ENCODE assay signal across 18 cellular contexts in genomic region chr22:45802074-45802473, GRCh38.
"Had no signal": no experiment of that assay in that cellular context is flagged by ENCODE, and none has a peak within 500 bp of the region (broad histone marks: within the 10 kb centered on the region; RNA-seq: fewer than 3 reads in every experiment).

No MANE protein-coding gene starts in this region.

- H3K27ac ChIP-seq: RWPE1 had no signal

- DNase-seq: IMR-90, Karpas-422, KG1, MG63, NCI-H1092, NCI-H1105 treated with DMSO at 0.1 percent for 48 hours, NCI-H1417 treated with DMSO at 0.1 percent for 48 hours, NCI-H146, NCI-H1694 treated with DMSO at 0.1 percent for 48 hours, NCI-H1930, NCI-H2107, NCI-H2227 treated with DMSO at 0.1 percent for 48 hours, NCI-H524, NCI-H526 treated with DMSO at 0.1 percent for 48 hours, SHP77, SK-N-SH had no signal

- H3K27me3 ChIP-seq: MG63 had no signal

- ATAC-seq: HepG2 had no signal

- H3K4me3 ChIP-seq: MG63 had no signal
